ENCODE assay signal across 13 cellular contexts in genomic region chr6:29953001-29953436, GRCh38. TPM values are rescaled to one million over a fixed set of nuclear protein-coding genes. Genes with fewer than 3 reads are reported as not detected.
DNase-seq lines count a peak whose midpoint lies in the region; ATAC-seq, FAIRE-seq and TF ChIP-seq lines count a peak whose summit lies in the region.
"Had no signal": no experiment of that assay in that cellular context is flagged by ENCODE, and none has a peak within 500 bp of the region (broad histone marks: within the 10 kb centered on the region; RNA-seq: fewer than 3 reads in every experiment).

No MANE protein-coding gene starts in this region.

- H3K27me3 ChIP-seq in PC-3 (ENCODE audit: low read length) (no peaks in the 10 kb centered on the region), mesenchymal stem cell (ENCODE audit: control insufficient read depth in 1 of 2, insufficient read depth in 1 of 2, low read length in 2 of 2) (no peaks in the 10 kb centered on the region), small intestine (ENCODE audit: control insufficient read depth in 2 of 2, insufficient read depth in 2 of 2, low read length in 2 of 2) (no peaks in the 10 kb centered on the region)

- no peaks in the 10 kb centered on the region for H3K9me2 ChIP-seq in PC-3 (replicated peaks; ENCODE audit: low read length)

- H3K36me3 ChIP-seq in PC-3 (ENCODE audit: low read depth, low read length) (no peaks in the 10 kb centered on the region), mesenchymal stem cell (ENCODE audit: control insufficient read depth in 1 of 2, insufficient read depth in 2 of 2, low read depth in 1 of 2, low read length in 2 of 2) (peaks cover 3 to 10% of the 10 kb centered on the region in 2 experiments), small intestine (ENCODE audit: control insufficient read depth in 2 of 2, insufficient read depth in 2 of 2, low read length in 2 of 2) (no peaks in the 10 kb centered on the region)

- no peaks in the 10 kb centered on the region for H3K79me1 ChIP-seq in mesenchymal stem cell (replicated peaks; ENCODE audit: low read length, poor library complexity, severe bottlenecking)

- TF ChIP-seq CTCF in PC-3 (conservative IDR thresholded peaks at IDR 0.05; ENCODE audit: low read depth, low read length): no peak

- no peak overlapping the region for H4K91ac ChIP-seq in mesenchymal stem cell (ENCODE audit: low read length)

- no peak overlapping the region for H2BK120ac ChIP-seq in mesenchymal stem cell (ENCODE audit: low read depth, low read length)

- H3K14ac ChIP-seq in mesenchymal stem cell (ENCODE audit: low read length in 2 of 2): no peak overlapping the region

- peak; percentile 83 for DNase-seq in Daoy (ENCODE audit: low read depth)
- peak; percentile 60 for DNase-seq in PC-3
- peak; percentile 79 for DNase-seq in epithelial cell of prostate (ENCODE audit: low read depth, low spot score)
- peak; percentile 83 for DNase-seq in mesenchymal stem cell
- no peak for DNase-seq in NCI-H345 treated with DMSO at 0.1 percent for 48 hours (lab: John Stamatoyannopoulos, UW; ENCODE audit: unreplicated experiment)
- no peak for DNase-seq in small intestine
- DNase-seq in SKM-1 (lab: John Stamatoyannopoulos, UW; ENCODE audit: unreplicated experiment): no peak
- DNase-seq in superior temporal gyrus (ENCODE audit: extremely low spot score): no peak
- DNase-seq: activated naive CD4-positive, alpha-beta T cell treated with anti-CD3 and anti-CD28 coated beads, Interleukin-2, amount 10 ng/mL, durations not matched to agents 7 days and 5 days; CD4-positive, alpha-beta memory T cell; cortex of kidney; H7; stimulated activated CD4-positive, alpha-beta T cell treated with anti-CD3 and anti-CD28 coated beads, Interleukin-4, amount 100 ng/mL, for 1 hour had no signal

- no peaks in the 10 kb centered on the region for H3F3A ChIP-seq in PC-3 (ENCODE audit: low read length, unreplicated experiment)

- H2BK5ac ChIP-seq in mesenchymal stem cell (ENCODE audit: low read depth, low read length, poor library complexity, severe bottlenecking): no peak overlapping the region

- BruUV-seq in PC-3 (replicated peaks; lab: Mats Ljungman, UMichigan): no TSS peak

- H3K27ac ChIP-seq in PC-3 (ENCODE audit: low read length): peak overlapping the region; percentile 30; the same call in 1 of the 2 replicates
- H3K27ac ChIP-seq in epithelial cell of prostate: peak overlapping the region; percentile 72
- peak overlapping the region; percentile 19 for H3K27ac ChIP-seq in mesenchymal stem cell (ENCODE audit: low read length, poor library complexity, severe bottlenecking)
- H3K27ac ChIP-seq in small intestine (ENCODE audit: low read depth in 1 of 2, low read length in 1 of 2): no peak overlapping the region

- H3K4me2 ChIP-seq in PC-3 (ENCODE audit: low read length) (no peak overlapping the region), mesenchymal stem cell (ENCODE audit: low read length, poor library complexity, severe bottlenecking) (no peak overlapping the region)

- H2AFZ ChIP-seq in PC-3 (ENCODE audit: low read length) (no peak overlapping the region), mesenchymal stem cell (ENCODE audit: low read depth, low read length) (no peak overlapping the region)

- H2BK15ac ChIP-seq in mesenchymal stem cell (ENCODE audit: low read depth, poor library complexity, severe bottlenecking): no peak overlapping the region

- H3K79me2 ChIP-seq in PC-3 (ENCODE audit: low read length): no peaks in the 10 kb centered on the region

- CTCF ChIA-PET in PC-3 (lab: Charles Lee): no interaction called here

- H4K8ac ChIP-seq in mesenchymal stem cell (ENCODE audit: low read length): no peak overlapping the region

- no peak for FAIRE-seq in small intestine (lab: Jason Lieb, UNC)

- 35% methylated on average over 2 of the region's 2 CpGs for WGBS in mesenchymal stem cell
- WGBS in small intestine, 3 donors: 63 to 84% (median 69%) methylated on average over 2 of the region's 2 CpGs

- H3K9ac ChIP-seq in PC-3 (ENCODE audit: low read length) (no peak overlapping the region), mesenchymal stem cell (ENCODE audit: low read length) (no peak overlapping the region)

- H3K4me3 ChIP-seq in PC-3 (ENCODE audit: low read length) (no peak overlapping the region), mesenchymal stem cell (ENCODE audit: insufficient read depth in 1 of 2, low read depth in 1 of 2, low read length in 2 of 2) (no peak overlapping the region), small intestine (ENCODE audit: low read depth in 1 of 2, low read length in 2 of 2) (no peak overlapping the region)

- intact Hi-C loops in PC-3 (cut with micrococcal nuclease): no loop called here

- H2BK12ac ChIP-seq in mesenchymal stem cell (ENCODE audit: low read length in 2 of 2): no peak overlapping the region

- no peaks in the 10 kb centered on the region for H4K20me1 ChIP-seq in PC-3 (ENCODE audit: low read length)

- POLR2A ChIA-PET in PC-3 (lab: Charles Lee; ENCODE audit: unreplicated experiment): interaction anchor here (0.6 kb wide), 1 partner anchor 13 kb away, joined by 4 read pairs; no protein-coding TSS in a partner anchor

- no peak overlapping the region for H3K18ac ChIP-seq in mesenchymal stem cell (ENCODE audit: low read depth in 1 of 2, low read length in 2 of 2)

- no peak overlapping the region for H2AK5ac ChIP-seq in mesenchymal stem cell (ENCODE audit: low read length, severe bottlenecking)

- H3K4me1 ChIP-seq in PC-3 (ENCODE audit: insufficient read depth, low read length): no peaks in the 10 kb centered on the region
- peaks cover 10% of the 10 kb centered on the region for H3K4me1 ChIP-seq in mesenchymal stem cell (ENCODE audit: control insufficient read depth, insufficient read depth, low read depth, low read length)
- H3K4me1 ChIP-seq in small intestine (ENCODE audit: control insufficient read depth in 2 of 2, insufficient read depth in 1 of 2, low read depth in 1 of 2, low read length in 1 of 2): no peaks in the 10 kb centered on the region

- ATAC-seq in PC-3: peak; percentile 82

- no peak overlapping the region for H3K23ac ChIP-seq in mesenchymal stem cell (ENCODE audit: low read length in 2 of 2)

- H3K4ac ChIP-seq in mesenchymal stem cell (ENCODE audit: low read depth in 1 of 2, low read length in 2 of 2): no peak overlapping the region

- no peaks in the 10 kb centered on the region for H3K9me3 ChIP-seq in PC-3 (ENCODE audit: low read length)
- no peaks in the 10 kb centered on the region for H3K9me3 ChIP-seq in mesenchymal stem cell (ENCODE audit: control insufficient read depth, low read length)
- H3K9me3 ChIP-seq in small intestine (ENCODE audit: control insufficient read depth, low read depth): no peaks in the 10 kb centered on the region

RNA-seq across cellular contexts. Expression of gene HLA-A, which starts 10.7 kb away (rescaled TPM):
- 321 and 324 TPM in 2 replicates for total RNA-seq in Daoy (2014; rRNA removed; shearing (Covaris generic))
- 426 and 435 TPM in 2 replicates for total RNA-seq in PC-3 (2014; rRNA removed)
- 501 TPM for polyA plus RNA-seq in mesenchymal stem cell (2013, experiment 1 of 2)
- polyA plus RNA-seq in mesenchymal stem cell (2013, experiment 2 of 2): 521 TPM
- 1,000 to 10,000 TPM in 2 of 3 donors, 100 to 1,000 TPM in 1; 844 to 1,584 (median 1,194) TPM for polyA plus RNA-seq in small intestine

Comparison
In these comparisons a context has a peak if more than half of its experiments do, and no peak if none do; other contexts are left out.
1. DNase-seq: peak in Daoy (single experiment), PC-3 (single experiment), epithelial cell of prostate (single experiment) and mesenchymal stem cell (single experiment); none in NCI-H345 treated with DMSO at 0.1 percent for 48 hours (single experiment), small intestine (single experiment), SKM-1 (single experiment) and superior temporal gyrus (single experiment).
2. H3K27ac ChIP-seq: peak in PC-3 (single experiment), epithelial cell of prostate (single experiment) and mesenchymal stem cell (single experiment); none in small intestine (0 of 2).